1 cellular context compared by ENCODE assay signal in genomic region chr22:33542153-33542552, GRCh38.
TF ChIP-seq lines count a peak whose summit lies in the region.

No MANE protein-coding gene starts in this region.

TF ChIP-seq in HepG2, 621 proteins besides CTCF, POLR2A, EP300 and RAD21 (continued from another document):
- TF ChIP-seq ISL2 (CRISPR knock-in tag; IDR thresholded peaks at IDR 0.05) (0 out of 2 replicates have a peak, but pooled peaks have one; percentile 12), ZNF124 (CRISPR knock-in tag; IDR thresholded peaks at IDR 0.05) (no peak), GATAD2A (CRISPR knock-in tag; IDR thresholded peaks at IDR 0.05) (0 out of 2 replicates have a peak, but pooled peaks have one; percentile 29), CEBPB (IDR thresholded peaks at IDR 0.05; ENCODE audit: borderline replicate concordance, low read depth, low read length) (peak; percentile 45; the same call in 1 of the 2 replicates), ZBTB7B (CRISPR knock-in tag; IDR thresholded peaks at IDR 0.05) (no peak), ZNF383 (CRISPR knock-in tag; IDR thresholded peaks at IDR 0.05; ENCODE audit: borderline replicate concordance) (no peak), LBX2 (CRISPR knock-in tag; IDR thresholded peaks at IDR 0.05; ENCODE audit: borderline replicate concordance) (no peak), NFIB (CRISPR knock-in tag; IDR thresholded peaks at IDR 0.05; ENCODE audit: borderline replicate concordance) (no peak), SMYD3 (CRISPR knock-in tag; IDR thresholded peaks at IDR 0.05) (no peak)
